Comparison of ENCODE assay signal across 1 cellular context in genomic region chr9:130213898-130214761, GRCh38.
TF ChIP-seq lines count a peak whose summit lies in the region.

No MANE protein-coding gene starts in this region.

TF ChIP-seq in SK-N-SH treated with all-trans-retinoic acid at 6 μM for 48 hours, 23 proteins besides CTCF, POLR2A, EP300 and RAD21 (continued from another document):
- TF ChIP-seq TSHZ2 (CRISPR knock-in tag; IDR thresholded peaks at IDR 0.05), result no peak
- TF ChIP-seq CSDC2 (CRISPR knock-in tag; IDR thresholded peaks at IDR 0.05), result no peak
- no peak for TF ChIP-seq SNAI2 (CRISPR knock-in tag; IDR thresholded peaks at IDR 0.05)
- no peak for TF ChIP-seq ZFP30 (CRISPR knock-in tag; IDR thresholded peaks at IDR 0.05)
- TF ChIP-seq OSR1 (CRISPR knock-in tag; IDR thresholded peaks at IDR 0.05), result no peak
- no peak for TF ChIP-seq GLIS3 (CRISPR knock-in tag; IDR thresholded peaks at IDR 0.05)
